ENCODE assay signal across 7 cellular contexts in genomic region chr21:24870633-24871032, GRCh38.
"Had no signal": no experiment of that assay in that cellular context is flagged by ENCODE, and none has a peak within 500 bp of the region (broad histone marks: within the 10 kb centered on the region; RNA-seq: fewer than 3 reads in every experiment).

No MANE protein-coding gene starts in this region.

- H3K27ac ChIP-seq: GM23248, HL-60 had no signal

- ATAC-seq: HCT116, HepG2 had no signal

- DNase-seq: GM23248, GOT3, H7, HFFc6 had no signal
